9 cellular contexts compared by ENCODE assay signal in the genomic region with DNA sequence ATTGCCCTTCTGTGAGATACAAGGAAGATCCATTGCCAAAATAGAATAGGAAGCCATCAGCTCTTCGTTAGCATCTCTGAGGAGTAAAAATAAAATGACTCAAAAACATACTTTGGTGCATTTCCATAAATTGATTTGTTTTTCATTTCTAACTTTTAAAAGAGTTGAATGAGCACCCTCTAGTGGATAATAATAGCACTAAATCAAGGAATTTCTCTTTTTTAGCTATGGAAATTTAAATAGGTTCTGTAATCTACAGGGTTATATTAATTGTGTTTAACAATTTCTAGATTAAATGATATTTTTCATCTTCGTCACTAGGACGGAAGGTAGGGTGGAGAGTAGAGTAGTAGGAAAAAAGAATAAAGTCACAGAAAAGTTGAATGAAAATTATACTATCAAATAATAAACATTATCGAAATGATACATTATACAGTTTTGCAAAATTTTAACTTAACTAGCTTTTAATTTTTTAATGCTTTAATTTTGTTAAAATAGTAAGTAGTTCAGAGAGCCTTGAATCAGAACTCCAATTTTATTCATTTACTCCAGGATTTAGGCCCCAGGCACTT. TPM values are rescaled to one million over a fixed set of nuclear protein-coding genes. Genes with fewer than 3 reads are reported as not detected.
A peak's percentile ranks its signal among the peaks of the same experiment; 100 is the strongest.
DNase-seq lines count a peak whose midpoint lies in the region; FAIRE-seq and TF ChIP-seq lines count a peak whose summit lies in the region.
"Had no signal": no experiment of that assay in that cellular context is flagged by ENCODE, and none has a peak within 500 bp of the region (broad histone marks: within the 10 kb centered on the region; RNA-seq: fewer than 3 reads in every experiment).

No MANE protein-coding gene starts in this region.

- CTCF ChIA-PET in CD8-positive, alpha-beta memory T cell (lab: Charles Lee), result interaction anchor here (0.8 to 1.6 kb wide), 15 partner anchors 9 to 70 kb away, joined by 3 to 7 read pairs (median 5); a partner anchor contains a TSS

- no peak for FAIRE-seq in HTR-8/SVneo (lab: Jason Lieb, UNC)

- no peaks in the 10 kb centered on the region for H3K9me3 ChIP-seq in CD8-positive, alpha-beta memory T cell (ENCODE audit: low read length)
- H3K9me3 ChIP-seq in liver (ENCODE audit: control insufficient read depth in 4 of 4, low read length in 3 of 4), result no peaks in the 10 kb centered on the region

- no peaks in the 10 kb centered on the region for H3K27me3 Mint-ChIP-seq in CD8-positive, alpha-beta memory T cell

- H3K27ac Mint-ChIP-seq in CD8-positive, alpha-beta memory T cell, result peak overlapping the region in 5 of 8 donors; percentile 1 to 66 (median 17)

- POLR2A ChIA-PET in CD8-positive, alpha-beta memory T cell (lab: Charles Lee), result no interaction called here

- peaks cover 3 to 65% (median 19%) of the 10 kb centered on the region in 3 donors for H3K36me3 Mint-ChIP-seq in CD8-positive, alpha-beta memory T cell

- no peak overlapping the region for H3K9ac ChIP-seq in liver (ENCODE audit: low read depth in 1 of 2, low read length in 2 of 2)

- H3K4me3 Mint-ChIP-seq in CD8-positive, alpha-beta memory T cell, result no peak overlapping the region

- H3K4me3 ChIP-seq in CD8-positive, alpha-beta memory T cell (ENCODE audit: low read length), result no peak overlapping the region
- H3K4me3 ChIP-seq in liver (ENCODE audit: low read depth in 1 of 3, low read length in 3 of 3), result no peak overlapping the region

- H3K4me1 Mint-ChIP-seq in CD8-positive, alpha-beta memory T cell, result peaks cover 54 to 89% (median 82%) of the 10 kb centered on the region in 3 donors

- peak; percentile 53 for TF ChIP-seq CTCF in liver (IDR thresholded peaks at IDR 0.05; ENCODE audit: low read depth, low read length, missing input control)

- H3K27ac ChIP-seq in CD8-positive, alpha-beta memory T cell (ENCODE audit: low read depth, low read length), result no peak overlapping the region
- no peak overlapping the region for H3K27ac ChIP-seq in liver (ENCODE audit: low read depth in 1 of 2, low read length in 2 of 2)

- peak in 2 of 5 donors; percentile 7 to 23 for DNase-seq in CD8-positive, alpha-beta memory T cell
- peak; percentile 3 for DNase-seq in HTR-8/SVneo (ENCODE audit: insufficient read length, low spot score)
- DNase-seq in amniotic epithelial cell (ENCODE audit: low read depth), result peak; percentile 32
- DNase-seq in T1000 (lab: John Stamatoyannopoulos, UW), result no peak
- no peak for DNase-seq in activated CD4-positive, CD25-positive, alpha-beta regulatory T cell (lab: John Stamatoyannopoulos, UW)
- DNase-seq in NCI-H1436 treated with DMSO at 0.1 percent for 48 hours (lab: John Stamatoyannopoulos, UW), result no peak
- DNase-seq in activated naive CD4-positive, alpha-beta T cell (lab: John Stamatoyannopoulos, UW), result no peak

- peak; percentile 78 to 83 for TF ChIP-seq RAD21 in liver (IDR thresholded peaks at IDR 0.05)

- no peaks in the 10 kb centered on the region for H3K9me3 Mint-ChIP-seq in CD8-positive, alpha-beta memory T cell

- peaks cover 19% of the 10 kb centered on the region for H3K4me1 ChIP-seq in CD8-positive, alpha-beta memory T cell (ENCODE audit: insufficient read depth, low read length)
- peaks cover 0 to 5% (median 2%) of the 10 kb centered on the region in 4 donors for H3K4me1 ChIP-seq in liver (ENCODE audit: control insufficient read depth in 4 of 4, insufficient read depth in 4 of 4, low read length in 3 of 4)

- WGBS in liver, result 27% methylated on average over 4 of the region's 4 CpGs

- H3K27me3 ChIP-seq in CD8-positive, alpha-beta memory T cell (ENCODE audit: insufficient read depth, low read length, poor library complexity, severe bottlenecking), result no peaks in the 10 kb centered on the region
- no peaks in the 10 kb centered on the region for H3K27me3 ChIP-seq in liver (ENCODE audit: control insufficient read depth in 4 of 4, insufficient read depth in 4 of 4, low read length in 3 of 4)

- peaks cover 19% of the 10 kb centered on the region for H3K36me3 ChIP-seq in CD8-positive, alpha-beta memory T cell (ENCODE audit: insufficient read depth, low read length)
- peaks cover 2 to 8% (median 3%) of the 10 kb centered on the region in 4 donors for H3K36me3 ChIP-seq in liver (ENCODE audit: control insufficient read depth in 4 of 4, insufficient read depth in 3 of 4, low read depth in 1 of 4, low read length in 3 of 4)

TF ChIP-seq in liver, 16 proteins besides CTCF, POLR2A, EP300 and RAD21:
- TF ChIP-seq YY1 (IDR thresholded peaks at IDR 0.05) (no peak), EGR1 (IDR thresholded peaks at IDR 0.05; ENCODE audit: low read depth in 2 of 2) (no peak), JUND (IDR thresholded peaks at IDR 0.05) (no peak), HNF4A (conservative IDR thresholded peaks at IDR 0.05) (no peak), HNF4G (IDR thresholded peaks at IDR 0.05) (no peak), SP1 (IDR thresholded peaks at IDR 0.05) (no peak), NR2F2 (IDR thresholded peaks at IDR 0.05) (no peak), RXRA (IDR thresholded peaks at IDR 0.05) (no peak), GABPA (IDR thresholded peaks at IDR 0.05 in 1 of 2, conservative IDR thresholded peaks at IDR 0.05 in 1 of 2) (no peak), TAF1 (conservative IDR thresholded peaks at IDR 0.05) (no peak), FOXA2 (IDR thresholded peaks at IDR 0.05) (no peak), FOXA1 (IDR thresholded peaks at IDR 0.05) (no peak)
- TF ChIP-seq, protein P1, sequence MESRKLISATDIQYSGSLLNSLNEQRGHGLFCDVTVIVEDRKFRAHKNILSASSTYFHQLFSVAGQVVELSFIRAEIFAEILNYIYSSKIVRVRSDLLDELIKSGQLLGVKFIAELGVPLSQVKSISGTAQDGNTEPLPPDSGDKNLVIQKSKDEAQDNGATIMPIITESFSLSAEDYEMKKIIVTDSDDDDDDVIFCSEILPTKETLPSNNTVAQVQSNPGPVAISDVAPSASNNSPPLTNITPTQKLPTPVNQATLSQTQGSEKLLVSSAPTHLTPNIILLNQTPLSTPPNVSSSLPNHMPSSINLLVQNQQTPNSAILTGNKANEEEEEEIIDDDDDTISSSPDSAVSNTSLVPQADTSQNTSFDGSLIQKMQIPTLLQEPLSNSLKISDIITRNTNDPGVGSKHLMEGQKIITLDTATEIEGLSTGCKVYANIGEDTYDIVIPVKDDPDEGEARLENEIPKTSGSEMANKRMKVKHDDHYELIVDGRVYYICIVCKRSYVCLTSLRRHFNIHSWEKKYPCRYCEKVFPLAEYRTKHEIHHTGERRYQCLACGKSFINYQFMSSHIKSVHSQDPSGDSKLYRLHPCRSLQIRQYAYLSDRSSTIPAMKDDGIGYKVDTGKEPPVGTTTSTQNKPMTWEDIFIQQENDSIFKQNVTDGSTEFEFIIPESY (IDR thresholded peaks at IDR 0.05), result no peak
- TF ChIP-seq, protein P2, sequence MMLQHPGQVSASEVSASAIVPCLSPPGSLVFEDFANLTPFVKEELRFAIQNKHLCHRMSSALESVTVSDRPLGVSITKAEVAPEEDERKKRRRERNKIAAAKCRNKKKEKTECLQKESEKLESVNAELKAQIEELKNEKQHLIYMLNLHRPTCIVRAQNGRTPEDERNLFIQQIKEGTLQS (IDR thresholded peaks at IDR 0.05), result no peak
- TF ChIP-seq, protein P3, sequence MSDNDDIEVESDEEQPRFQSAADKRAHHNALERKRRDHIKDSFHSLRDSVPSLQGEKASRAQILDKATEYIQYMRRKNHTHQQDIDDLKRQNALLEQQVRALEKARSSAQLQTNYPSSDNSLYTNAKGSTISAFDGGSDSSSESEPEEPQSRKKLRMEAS (IDR thresholded peaks at IDR 0.05), result no peak
- TF ChIP-seq, protein P4, sequence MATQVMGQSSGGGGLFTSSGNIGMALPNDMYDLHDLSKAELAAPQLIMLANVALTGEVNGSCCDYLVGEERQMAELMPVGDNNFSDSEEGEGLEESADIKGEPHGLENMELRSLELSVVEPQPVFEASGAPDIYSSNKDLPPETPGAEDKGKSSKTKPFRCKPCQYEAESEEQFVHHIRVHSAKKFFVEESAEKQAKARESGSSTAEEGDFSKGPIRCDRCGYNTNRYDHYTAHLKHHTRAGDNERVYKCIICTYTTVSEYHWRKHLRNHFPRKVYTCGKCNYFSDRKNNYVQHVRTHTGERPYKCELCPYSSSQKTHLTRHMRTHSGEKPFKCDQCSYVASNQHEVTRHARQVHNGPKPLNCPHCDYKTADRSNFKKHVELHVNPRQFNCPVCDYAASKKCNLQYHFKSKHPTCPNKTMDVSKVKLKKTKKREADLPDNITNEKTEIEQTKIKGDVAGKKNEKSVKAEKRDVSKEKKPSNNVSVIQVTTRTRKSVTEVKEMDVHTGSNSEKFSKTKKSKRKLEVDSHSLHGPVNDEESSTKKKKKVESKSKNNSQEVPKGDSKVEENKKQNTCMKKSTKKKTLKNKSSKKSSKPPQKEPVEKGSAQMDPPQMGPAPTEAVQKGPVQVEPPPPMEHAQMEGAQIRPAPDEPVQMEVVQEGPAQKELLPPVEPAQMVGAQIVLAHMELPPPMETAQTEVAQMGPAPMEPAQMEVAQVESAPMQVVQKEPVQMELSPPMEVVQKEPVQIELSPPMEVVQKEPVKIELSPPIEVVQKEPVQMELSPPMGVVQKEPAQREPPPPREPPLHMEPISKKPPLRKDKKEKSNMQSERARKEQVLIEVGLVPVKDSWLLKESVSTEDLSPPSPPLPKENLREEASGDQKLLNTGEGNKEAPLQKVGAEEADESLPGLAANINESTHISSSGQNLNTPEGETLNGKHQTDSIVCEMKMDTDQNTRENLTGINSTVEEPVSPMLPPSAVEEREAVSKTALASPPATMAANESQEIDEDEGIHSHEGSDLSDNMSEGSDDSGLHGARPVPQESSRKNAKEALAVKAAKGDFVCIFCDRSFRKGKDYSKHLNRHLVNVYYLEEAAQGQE (IDR thresholded peaks at IDR 0.05), result no peak

RNA-seq across cellular contexts. Expression of a gene that starts 6.5 kb away (rescaled TPM):
- 10 to 100 TPM; 13.4 to 14.4 TPM for total RNA-seq in CD8-positive, alpha-beta memory T cell
- polyA plus RNA-seq in CD8-positive, alpha-beta memory T cell, result 6.8 TPM
- 10 to 100 TPM; 11.1 to 14.6 TPM for total RNA-seq in liver
- polyA plus RNA-seq in liver, result 1 to 10 TPM; 3.8 to 5.1 TPM

RNA-seq across cellular contexts. Expression of a gene that starts 6.6 kb away (rescaled TPM):
- 1 to 10 TPM; 6.9 to 7.9 TPM for total RNA-seq in CD8-positive, alpha-beta memory T cell
- 5.9 TPM for polyA plus RNA-seq in CD8-positive, alpha-beta memory T cell
- total RNA-seq in liver, result 1 to 10 TPM; 2.6 to 3.9 TPM
- polyA plus RNA-seq in liver, result 1 to 10 TPM; 2.3 to 2.4 TPM

RNA-seq across cellular contexts. Expression of a gene that starts 40.9 kb away (rescaled TPM):
- not detected for total RNA-seq in CD8-positive, alpha-beta memory T cell
- polyA plus RNA-seq in CD8-positive, alpha-beta memory T cell, result not detected
- total RNA-seq in liver, result not detected
- under 1 TPM in 1 of 2 donors, not detected in 1; 0.18 TPM for polyA plus RNA-seq in liver
- total RNA-seq: mononuclear cell had no signal

Comparison
In these comparisons a context has a peak if more than half of its experiments do, and no peak if none do; other contexts are left out.
1. DNase-seq: peak in HTR-8/SVneo (single experiment) and amniotic epithelial cell (single experiment); none in T1000 (single experiment), activated CD4-positive, CD25-positive, alpha-beta regulatory T cell (0 of 4), NCI-H1436 treated with DMSO at 0.1 percent for 48 hours (single experiment) and activated naive CD4-positive, alpha-beta T cell (0 of 4).